Comparison of ENCODE assay signal across 1 cellular context in genomic region chr19:36139473-36140288, GRCh38.
TF ChIP-seq lines count a peak whose summit lies in the region.

Gene CAPNS1, plus strand, starts transcription at chr19:36140066. Its CDS starts 946 bp downstream, at chr19:36141012.

TF ChIP-seq in HepG2, 621 proteins besides CTCF, POLR2A, EP300 and RAD21 (continued from another document):
- 0 out of 2 replicates have a peak, but pooled peaks have one; percentile 5 for TF ChIP-seq ZNF318 (CRISPR knock-in tag; IDR thresholded peaks at IDR 0.05)
- TF ChIP-seq ZBTB10 (CRISPR knock-in tag; IDR thresholded peaks at IDR 0.05; ENCODE audit: borderline replicate concordance) = peak; percentile 57; the same call in 1 of the 2 replicates
- TF ChIP-seq CAMTA2 (CRISPR knock-in tag; IDR thresholded peaks at IDR 0.05; ENCODE audit: borderline replicate concordance) = no peak; the same call in 1 of the 2 replicates
- no peak; the same call in none of the 2 replicates for TF ChIP-seq MLX (CRISPR knock-in tag; IDR thresholded peaks at IDR 0.05)
- 0 out of 2 replicates have a peak, but pooled peaks have one; percentile 43 for TF ChIP-seq ZNF766 (CRISPR knock-in tag; IDR thresholded peaks at IDR 0.05; ENCODE audit: borderline replicate concordance)
- TF ChIP-seq BRCA1 (CRISPR knock-in tag; IDR thresholded peaks at IDR 0.05) = peak; percentile 77; the same call in 1 of the 2 replicates
- no peak for TF ChIP-seq CEBPG (CRISPR knock-in tag; IDR thresholded peaks at IDR 0.05)
- TF ChIP-seq SALL1 (CRISPR knock-in tag; IDR thresholded peaks at IDR 0.05) = peak; percentile 81
- peak; percentile 48; the same call in 1 of the 2 replicates for TF ChIP-seq TSC22D2 (CRISPR knock-in tag; IDR thresholded peaks at IDR 0.05; ENCODE audit: borderline replicate concordance)
- no peak for TF ChIP-seq NFE2L2 (IDR thresholded peaks at IDR 0.05; ENCODE audit: low read length)
- peak; percentile 71 for TF ChIP-seq PHF5A (CRISPR knock-in tag; IDR thresholded peaks at IDR 0.05; ENCODE audit: low read depth, unreplicated experiment)
- TF ChIP-seq ZNF687 (CRISPR knock-in tag; IDR thresholded peaks at IDR 0.05) = peak; percentile 84
- TF ChIP-seq MYNN (CRISPR knock-in tag; IDR thresholded peaks at IDR 0.05; ENCODE audit: low read depth) = no peak; the same call in 1 of the 2 replicates
- no peak for TF ChIP-seq NCOA1 (CRISPR knock-in tag; IDR thresholded peaks at IDR 0.05)
- TF ChIP-seq XRCC5 (optimal IDR thresholded peaks at IDR 0.05; ENCODE audit: low read length) = peak; percentile 93
- peak; percentile 55; the same call in 1 of the 2 replicates for TF ChIP-seq ZNF773 (CRISPR knock-in tag; IDR thresholded peaks at IDR 0.05; ENCODE audit: borderline replicate concordance)
- 0 out of 2 replicates have a peak, but pooled peaks have one; percentile 41 for TF ChIP-seq ZNF446 (CRISPR knock-in tag; IDR thresholded peaks at IDR 0.05)
- TF ChIP-seq CBX1 (IDR thresholded peaks at IDR 0.05; ENCODE audit: low read depth) = peak; percentile 82
- TF ChIP-seq NCOR1 (IDR thresholded peaks at IDR 0.05; ENCODE audit: borderline replicate concordance, low read length) = no peak
- no peak for TF ChIP-seq NONO (IDR thresholded peaks at IDR 0.05)
- peak; percentile 92 for TF ChIP-seq NONO (CRISPR knock-in tag; conservative IDR thresholded peaks at IDR 0.05)
- TF ChIP-seq ELF3 (CRISPR knock-in tag; IDR thresholded peaks at IDR 0.05) = peak; percentile 58; the same call in 1 of the 2 replicates
- 0 out of 2 replicates have a peak, but pooled peaks have one; percentile 66 for TF ChIP-seq ZBTB39 (CRISPR knock-in tag; IDR thresholded peaks at IDR 0.05)
- no peak for TF ChIP-seq ZNF558 (CRISPR knock-in tag; IDR thresholded peaks at IDR 0.05; ENCODE audit: borderline replicate concordance)
- no peak for TF ChIP-seq MLLT10 (CRISPR knock-in tag; IDR thresholded peaks at IDR 0.05)
- peak; percentile 99 for TF ChIP-seq ZNF451 (CRISPR knock-in tag; IDR thresholded peaks at IDR 0.05)
- TF ChIP-seq CHCHD3 (CRISPR knock-in tag; IDR thresholded peaks at IDR 0.05) = no peak
